In genomic region chr14:75333523-75334190, GRCh38 we compare ENCODE assay signal across 10 cellular contexts. TPM values are rescaled to one million over a fixed set of nuclear protein-coding genes. Genes with fewer than 3 reads are reported as not detected.
DNase-seq lines count a peak whose midpoint lies in the region; ATAC-seq and TF ChIP-seq lines count a peak whose summit lies in the region.
"Had no signal": no experiment of that assay in that cellular context is flagged by ENCODE, and none has a peak within 500 bp of the region (broad histone marks: within the 10 kb centered on the region; RNA-seq: fewer than 3 reads in every experiment).

No MANE protein-coding gene starts in this region.

- H3K9me3 ChIP-seq in BLaER1 treated with 17β-estradiol and CSF1 and Interleukin-3, amounts not matched to agents 10 nM and 100 nM (replicated peaks in 1 of 11) = peaks cover 0 to 23% (median 15%) of the 10 kb centered on the region in 11 experiments; a peak in 19 of 22 replicates

- no peaks in the 10 kb centered on the region for H3K27me3 ChIP-seq in BLaER1 treated with 17β-estradiol and CSF1 and Interleukin-3, amounts not matched to agents 10 nM and 100 nM

- DNase-seq in KBM-7 = peak; percentile 58
- DNase-seq in natural killer cell treated with Interleukin-12 subunit alpha and Interleukin-12 subunit beta and Interleukin-15 and Interleukin-18, amount 100 ng/mL, for 72 hours (ENCODE audit: low spot score) = no peak
- DNase-seq in COLO668 (lab: John Stamatoyannopoulos, UW; ENCODE audit: unreplicated experiment) = no peak
- DNase-seq in NCI-H1092 (lab: John Stamatoyannopoulos, UW) = no peak
- DNase-seq: endodermal cell, NCI-H510A had no signal

- H3K4me1 ChIP-seq in BLaER1 treated with 17β-estradiol and CSF1 and Interleukin-3, amounts not matched to agents 10 nM and 100 nM = peaks cover 42 to 77% (median 53%) of the 10 kb centered on the region in 10 experiments

- peak; percentile 21 to 49 for ATAC-seq in natural killer cell treated with Interleukin-12 subunit alpha and Interleukin-12 subunit beta and Interleukin-15 and Interleukin-18, amount 100 ng/mL, for 72 hours
- ATAC-seq in GM18511 (IDR thresholded peaks at IDR 0.05; ENCODE audit: unreplicated experiment) (no peak), GM18858 (IDR thresholded peaks at IDR 0.05; ENCODE audit: unreplicated experiment) (no peak)

- peak overlapping the region; percentile 80 to 88 (median 87) for H3K9ac ChIP-seq in BLaER1 treated with 17β-estradiol and CSF1 and Interleukin-3, amounts not matched to agents 10 nM and 100 nM

- peaks cover 7% of the 10 kb centered on the region for H3K27me3 Mint-ChIP-seq in brain
- H3K27me3 Mint-ChIP-seq in natural killer cell treated with Interleukin-12 subunit alpha and Interleukin-12 subunit beta and Interleukin-15 and Interleukin-18, amount 100 ng/mL, for 72 hours = peaks cover 8 to 16% of the 10 kb centered on the region in 2 donors

- peaks cover 37% of the 10 kb centered on the region for H3K4me1 Mint-ChIP-seq in brain
- peaks cover 19 to 20% of the 10 kb centered on the region in 2 donors for H3K4me1 Mint-ChIP-seq in natural killer cell treated with Interleukin-12 subunit alpha and Interleukin-12 subunit beta and Interleukin-15 and Interleukin-18, amount 100 ng/mL, for 72 hours (ENCODE audit: low read depth in 2 of 2)
- H3K4me1 Mint-ChIP-seq: endodermal cell had no signal

- no peaks in the 10 kb centered on the region for H3K36me3 Mint-ChIP-seq in brain
- H3K36me3 Mint-ChIP-seq in natural killer cell treated with Interleukin-12 subunit alpha and Interleukin-12 subunit beta and Interleukin-15 and Interleukin-18, amount 100 ng/mL, for 72 hours = no peaks in the 10 kb centered on the region

- in situ Hi-C loops in KBM-7 (cut with MboI; ENCODE audit: low pct_unique_long_range_greater_than_20kb, low sequenced_read_pairs) = no loop called here

- peaks cover 3 to 17% (median 11%) of the 10 kb centered on the region in 5 experiments for H3K9me3 Mint-ChIP-seq in brain
- H3K9me3 Mint-ChIP-seq in natural killer cell treated with Interleukin-12 subunit alpha and Interleukin-12 subunit beta and Interleukin-15 and Interleukin-18, amount 100 ng/mL, for 72 hours = no peaks in the 10 kb centered on the region

- H3K27ac ChIP-seq in BLaER1 treated with 17β-estradiol and CSF1 and Interleukin-3, amounts not matched to agents 10 nM and 100 nM = peak overlapping the region; percentile 89 to 96 (median 93)

- peak overlapping the region in 4 of 5 experiments; percentile 4 to 78 (median 46) for H3K27ac Mint-ChIP-seq in brain
- peak overlapping the region; percentile 70 to 86 for H3K27ac Mint-ChIP-seq in natural killer cell treated with Interleukin-12 subunit alpha and Interleukin-12 subunit beta and Interleukin-15 and Interleukin-18, amount 100 ng/mL, for 72 hours
- H3K27ac Mint-ChIP-seq: endodermal cell had no signal

- no peak for TF ChIP-seq CTCF in brain (conservative IDR thresholded peaks at IDR 0.05)

- H3K4me3 Mint-ChIP-seq in brain = no peak overlapping the region
- peak overlapping the region; percentile 89 for H3K4me3 Mint-ChIP-seq in natural killer cell treated with Interleukin-12 subunit alpha and Interleukin-12 subunit beta and Interleukin-15 and Interleukin-18, amount 100 ng/mL, for 72 hours
- H3K4me3 Mint-ChIP-seq: endodermal cell had no signal

- H3K4me2 ChIP-seq in BLaER1 treated with 17β-estradiol and CSF1 and Interleukin-3, amounts not matched to agents 10 nM and 100 nM = peak overlapping the region; percentile 78 to 98 (median 94)

- H4K20me1 ChIP-seq in BLaER1 treated with 17β-estradiol and CSF1 and Interleukin-3, amounts not matched to agents 10 nM and 100 nM = no peaks in the 10 kb centered on the region

- peak overlapping the region; percentile 8 to 65 (median 52); a peak in 17 of 20 replicates for H3K4me3 ChIP-seq in BLaER1 treated with 17β-estradiol and CSF1 and Interleukin-3, amounts not matched to agents 10 nM and 100 nM

- H3K36me3 ChIP-seq in BLaER1 treated with 17β-estradiol and CSF1 and Interleukin-3, amounts not matched to agents 10 nM and 100 nM = no peaks in the 10 kb centered on the region

RNA-seq across cellular contexts. Expression of gene FOS, which starts 55.0 kb away (rescaled TPM):
- 9.4 TPM for polyA plus RNA-seq in brain (ENCODE audit: insufficient read depth, low read depth, low replicate concordance)
- total RNA-seq in natural killer cell treated with Interleukin-12 subunit alpha and Interleukin-12 subunit beta and Interleukin-15 and Interleukin-18, amount 100 ng/mL, for 72 hours = 10 to 100 TPM; 25.3 to 35.2 TPM

Comparison
In these comparisons a context has a peak if more than half of its experiments do, and no peak if none do; other contexts are left out.
1. ATAC-seq: peak in natural killer cell treated with Interleukin-12 subunit alpha and Interleukin-12 subunit beta and Interleukin-15 and Interleukin-18, amount 100 ng/mL, for 72 hours (2 of 2); none in GM18511 (single experiment) and GM18858 (single experiment).